Comparison of ENCODE assay signal across 1 cellular context in genomic region chr5:66661149-66661548, GRCh38.
TF ChIP-seq lines count a peak whose summit lies in the region.

No MANE protein-coding gene starts in this region.

TF ChIP-seq in IMR-90, 13 proteins besides CTCF, POLR2A, EP300 and RAD21 (continued from another document):
- TF ChIP-seq ELK1 (IDR thresholded peaks at IDR 0.05; ENCODE audit: borderline replicate concordance, low read depth, low read length) (no peak), MXI1 (IDR thresholded peaks at IDR 0.05; ENCODE audit: borderline replicate concordance, low read depth, low read length) (no peak), CHD1 (IDR thresholded peaks at IDR 0.05; ENCODE audit: low read depth, low read length) (no peak), RCOR1 (IDR thresholded peaks at IDR 0.05; ENCODE audit: insufficient replicate concordance, low read length) (no peak), MAZ (IDR thresholded peaks at IDR 0.05; ENCODE audit: borderline replicate concordance, low read depth, low read length) (no peak), BHLHE40 (IDR thresholded peaks at IDR 0.05; ENCODE audit: low read depth, low read length) (no peak), SMC3 (IDR thresholded peaks at IDR 0.05; ENCODE audit: low read depth, low read length) (no peak), NFE2L2 (IDR thresholded peaks at IDR 0.05; ENCODE audit: low read depth, low read length) (no peak), MAFK (IDR thresholded peaks at IDR 0.05; ENCODE audit: low read depth, low read length) (no peak), USF2 (IDR thresholded peaks at IDR 0.05; ENCODE audit: low read depth, low read length) (no peak)
